ENCODE assay signal across 23 cellular contexts in genomic region chr1:234561322-234561721, GRCh38.
"Had no signal": no experiment of that assay in that cellular context is flagged by ENCODE, and none has a peak within 500 bp of the region (broad histone marks: within the 10 kb centered on the region; RNA-seq: fewer than 3 reads in every experiment).

No MANE protein-coding gene starts in this region.

- H3K9me3 Mint-ChIP-seq: activated CD4-positive, alpha-beta memory T cell treated with anti-CD3 and anti-CD28 coated beads for 36 hours; activated naive CD8-positive, alpha-beta T cell treated with anti-CD3 and anti-CD28 coated beads for 36 hours; activated T-helper 17 cell treated with anti-CD3 and anti-CD28 coated beads, Interleukin-2, amount 50 U/mL, for 72 hours; neural crest cell; stimulated activated naive B cell treated with anti-CD40 and anti-IgM and Interleukin-4, amounts not matched to agents 10 μg/mL and 1 μg/mL and 100 μg/mL, for 72 hours; T-helper 1 cell treated with Interleukin-12 subunit alpha and Interleukin-12 subunit beta and Interleukin-4 antibody, amounts not matched to agents 30 μg/mL and 1 μg/mL, for 36 hours had no signal

- ATAC-seq: activated CD8-positive, alpha-beta memory T cell treated with anti-CD3 and anti-CD28 coated beads, Interleukin-2, amount 10 ng/mL, durations not matched to agents 7 days and 5 days; activated T-helper 17 cell treated with anti-CD3 and anti-CD28 coated beads, Interleukin-2, amount 50 U/mL, for 72 hours; lower lobe of right lung; mucosa of descending colon; sciatic nerve; stimulated activated naive B cell treated with anti-CD40 and anti-IgM and Interleukin-4, amounts not matched to agents 10 μg/mL and 1 μg/mL and 100 μg/mL, for 72 hours had no signal

- H3K36me3 ChIP-seq: lower lobe of right lung, thoracic aorta, upper lobe of left lung had no signal

- H3K27ac ChIP-seq: lower lobe of right lung, thoracic aorta, upper lobe of left lung had no signal

- H3K27me3 Mint-ChIP-seq: activated CD4-positive, alpha-beta memory T cell treated with anti-CD3 and anti-CD28 coated beads for 36 hours; activated CD8-positive, alpha-beta memory T cell treated with anti-CD3 and anti-CD28 coated beads, Interleukin-2, amount 10 ng/mL, durations not matched to agents 7 days and 5 days; activated naive CD8-positive, alpha-beta T cell treated with anti-CD3 and anti-CD28 coated beads for 36 hours; activated T-helper 17 cell treated with anti-CD3 and anti-CD28 coated beads, Interleukin-2, amount 50 U/mL, for 72 hours; stimulated activated naive B cell treated with anti-CD40 and anti-IgM and Interleukin-4, amounts not matched to agents 10 μg/mL and 1 μg/mL and 100 μg/mL, for 72 hours had no signal

- H3K27ac Mint-ChIP-seq: activated CD4-positive, alpha-beta memory T cell treated with anti-CD3 and anti-CD28 coated beads for 36 hours; activated CD8-positive, alpha-beta memory T cell treated with anti-CD3 and anti-CD28 coated beads, Interleukin-2, amount 10 ng/mL, durations not matched to agents 7 days and 5 days; activated T-helper 17 cell treated with anti-CD3 and anti-CD28 coated beads, Interleukin-2, amount 50 U/mL, for 72 hours; stimulated activated naive B cell treated with anti-CD40 and anti-IgM and Interleukin-4, amounts not matched to agents 10 μg/mL and 1 μg/mL and 100 μg/mL, for 72 hours; T-helper 1 cell treated with Interleukin-12 subunit alpha and Interleukin-12 subunit beta and Interleukin-4 antibody, amounts not matched to agents 30 μg/mL and 1 μg/mL, for 36 hours had no signal

- H3K4me1 ChIP-seq: lower lobe of right lung, upper lobe of left lung had no signal

- H3K27me3 ChIP-seq: upper lobe of left lung had no signal

- H3K4me1 Mint-ChIP-seq: stimulated activated naive B cell treated with anti-CD40 and anti-IgM and Interleukin-4, amounts not matched to agents 10 μg/mL and 1 μg/mL and 100 μg/mL, for 72 hours had no signal

- H3K4me3 Mint-ChIP-seq: activated CD4-positive, alpha-beta memory T cell treated with anti-CD3 and anti-CD28 coated beads for 36 hours; activated CD8-positive, alpha-beta memory T cell treated with anti-CD3 and anti-CD28 coated beads, Interleukin-2, amount 10 ng/mL, durations not matched to agents 7 days and 5 days; activated naive CD8-positive, alpha-beta T cell treated with anti-CD3 and anti-CD28 coated beads for 36 hours; activated T-helper 17 cell treated with anti-CD3 and anti-CD28 coated beads, Interleukin-2, amount 50 U/mL, for 72 hours; neural crest cell; stimulated activated naive B cell treated with anti-CD40 and anti-IgM and Interleukin-4, amounts not matched to agents 10 μg/mL and 1 μg/mL and 100 μg/mL, for 72 hours; T-helper 1 cell treated with Interleukin-12 subunit alpha and Interleukin-12 subunit beta and Interleukin-4 antibody, amounts not matched to agents 30 μg/mL and 1 μg/mL, for 36 hours had no signal

- DNase-seq: activated CD4-positive, alpha-beta memory T cell treated with anti-CD3 and anti-CD28 coated beads for 36 hours; activated CD4-positive, alpha-beta T cell treated with anti-CD3 and anti-CD28 coated beads for 48 hours; activated CD4-positive, CD25-positive, alpha-beta regulatory T cell; activated CD8-positive, alpha-beta memory T cell treated with anti-CD3 and anti-CD28 coated beads, Interleukin-2, amount 10 ng/mL, durations not matched to agents 7 days and 5 days; activated naive CD4-positive, alpha-beta T cell treated with Interleukin-2 at 50 U/mL for 16 hours; activated naive CD8-positive, alpha-beta T cell treated with anti-CD3 and anti-CD28 coated beads for 36 hours; activated T-cell treated with anti-CD3 and anti-CD28 coated beads, Interleukin-2, amount 50 U/mL, for 1 hour; effector CD4-positive, alpha-beta T cell; erythroblast; foreskin fibroblast; kidney; lower lobe of right lung; mesendoderm; mucosa of descending colon; small intestine; stimulated activated CD4-positive, alpha-beta T cell treated with anti-CD3 and anti-CD28 coated beads, Interleukin-2, amount 100 ng/mL, for 24 hours; stimulated activated naive B cell treated with anti-CD40 and anti-IgM and Interleukin-4, amounts not matched to agents 10 μg/mL and 1 μg/mL and 100 μg/mL, for 72 hours; upper lobe of left lung had no signal

- H3K4me3 ChIP-seq: lower lobe of right lung, mucosa of descending colon, thoracic aorta, upper lobe of left lung had no signal

- H3K36me3 Mint-ChIP-seq: activated CD4-positive, alpha-beta memory T cell treated with anti-CD3 and anti-CD28 coated beads for 36 hours; activated CD8-positive, alpha-beta memory T cell treated with anti-CD3 and anti-CD28 coated beads, Interleukin-2, amount 10 ng/mL, durations not matched to agents 7 days and 5 days; activated naive CD8-positive, alpha-beta T cell treated with anti-CD3 and anti-CD28 coated beads for 36 hours; stimulated activated naive B cell treated with anti-CD40 and anti-IgM and Interleukin-4, amounts not matched to agents 10 μg/mL and 1 μg/mL and 100 μg/mL, for 72 hours had no signal

- H3K9me3 ChIP-seq: lower lobe of right lung, mucosa of descending colon, thoracic aorta, upper lobe of left lung had no signal
